Comparison of ENCODE assay signal across 1 cellular context in genomic region chrX:53080628-53081580, GRCh38.
TF ChIP-seq lines count a peak whose summit lies in the region.

No MANE protein-coding gene starts in this region.

TF ChIP-seq in SK-N-SH treated with all-trans-retinoic acid at 6 μM for 48 hours, 23 proteins besides CTCF, POLR2A, EP300 and RAD21 (continued from another document):
- TF ChIP-seq TSHZ2 (CRISPR knock-in tag; IDR thresholded peaks at IDR 0.05) (no peak), CSDC2 (CRISPR knock-in tag; IDR thresholded peaks at IDR 0.05) (no peak), ARNTL (CRISPR knock-in tag; IDR thresholded peaks at IDR 0.05; ENCODE audit: borderline replicate concordance, low read depth) (no peak), ZFP30 (CRISPR knock-in tag; IDR thresholded peaks at IDR 0.05) (no peak), RARB (CRISPR knock-in tag; IDR thresholded peaks at IDR 0.05) (no peak), SNAI2 (CRISPR knock-in tag; IDR thresholded peaks at IDR 0.05) (no peak)
